In the genomic region with DNA sequence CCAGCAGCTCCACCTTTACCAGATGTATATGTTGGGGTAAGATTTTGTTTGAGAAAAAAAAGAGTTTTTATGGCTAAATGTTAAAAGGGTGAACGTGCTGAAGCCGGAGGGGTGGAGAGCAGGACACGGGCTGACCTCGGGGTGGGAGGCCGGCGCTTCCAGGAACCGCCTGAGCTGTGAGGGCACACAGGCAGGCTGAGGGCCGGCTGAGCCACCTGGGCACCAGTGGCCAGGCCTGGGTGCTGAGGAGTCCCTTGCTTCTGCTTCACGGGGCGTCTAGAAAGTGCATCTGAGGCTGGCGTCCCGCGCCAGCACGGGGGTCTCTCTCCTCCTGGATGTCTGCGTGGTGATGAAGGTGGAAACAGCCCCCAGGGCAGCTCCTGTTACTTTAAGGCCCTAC, we compare ENCODE assay signal across 1 cellular context.
A peak's percentile ranks its signal among the peaks of the same experiment; 100 is the strongest.
TF ChIP-seq lines count a peak whose summit lies in the region.

No MANE protein-coding gene starts in this region.

TF ChIP-seq in HepG2, 621 proteins besides CTCF, POLR2A, EP300 and RAD21:
- no peak for TF ChIP-seq ZNF407 (CRISPR knock-in tag; IDR thresholded peaks at IDR 0.05; ENCODE audit: not compliant biosample characterization)
- TF ChIP-seq ZNF460 (CRISPR knock-in tag; IDR thresholded peaks at IDR 0.05; ENCODE audit: borderline replicate concordance), result 0 out of 2 replicates have a peak, but pooled peaks have one; percentile 44
- peak; percentile 65; the same call in 1 of the 2 replicates for TF ChIP-seq ZNF7 (CRISPR knock-in tag; IDR thresholded peaks at IDR 0.05)
TF ChIP-seq in HepG2: peak in this region for 2.
